ENCODE assay signal across 8 cellular contexts in genomic region chr6:16503919-16504554, GRCh38.
A peak's percentile ranks its signal among the peaks of the same experiment; 100 is the strongest.
DNase-seq lines count a peak whose midpoint lies in the region; ATAC-seq and TF ChIP-seq lines count a peak whose summit lies in the region.

No MANE protein-coding gene starts in this region.

- ATAC-seq in HG02943 (IDR thresholded peaks at IDR 0.05; ENCODE audit: low read depth, unreplicated experiment) (peak; percentile 77), HG02970 (IDR thresholded peaks at IDR 0.05; ENCODE audit: low FRiP score, unreplicated experiment) (no peak), foreskin keratinocyte (no peak)
- peak; percentile 94 for ATAC-seq in stimulated activated memory B cell treated with anti-CD40 and anti-IgM and Interleukin-4, amounts not matched to agents 10 μg/mL and 1 μg/mL and 100 μg/mL, for 72 hours

- peak overlapping the region; percentile 67 for H3K4me3 Mint-ChIP-seq in stimulated activated memory B cell treated with anti-CD40 and anti-IgM and Interleukin-4, amounts not matched to agents 10 μg/mL and 1 μg/mL and 100 μg/mL, for 72 hours

- peaks cover 25% of the 10 kb centered on the region for H3K36me3 Mint-ChIP-seq in stimulated activated memory B cell treated with anti-CD40 and anti-IgM and Interleukin-4, amounts not matched to agents 10 μg/mL and 1 μg/mL and 100 μg/mL, for 72 hours

- H3K27ac ChIP-seq in effector memory CD4-positive, alpha-beta T cell (ENCODE audit: insufficient read depth, low read length, poor library complexity, severe bottlenecking): no peak overlapping the region
- H3K27ac ChIP-seq in foreskin keratinocyte: no peak overlapping the region

- H3K4me1 Mint-ChIP-seq in stimulated activated memory B cell treated with anti-CD40 and anti-IgM and Interleukin-4, amounts not matched to agents 10 μg/mL and 1 μg/mL and 100 μg/mL, for 72 hours: peaks cover 47% of the 10 kb centered on the region

- TF ChIP-seq CTCF in foreskin keratinocyte (conservative IDR thresholded peaks at IDR 0.05): no peak

- DNase-seq in SIG-M5 treated with dmso at 0.1 percent for 504 hours (lab: John Stamatoyannopoulos, UW; ENCODE audit: unreplicated experiment): peak; percentile 70
- no peak for DNase-seq in SIG-M5 (lab: John Stamatoyannopoulos, UW)
- DNase-seq in NCI-H526 treated with DMSO at 0.1 percent for 48 hours (lab: John Stamatoyannopoulos, UW): peak; percentile 6
- no peak for DNase-seq in effector memory CD4-positive, alpha-beta T cell
- DNase-seq in foreskin keratinocyte: no peak

- H3K27me3 Mint-ChIP-seq in stimulated activated memory B cell treated with anti-CD40 and anti-IgM and Interleukin-4, amounts not matched to agents 10 μg/mL and 1 μg/mL and 100 μg/mL, for 72 hours: no peaks in the 10 kb centered on the region

- H3K27me3 ChIP-seq in effector memory CD4-positive, alpha-beta T cell (replicated peaks; ENCODE audit: control insufficient read depth, insufficient read depth, low read length, poor library complexity, severe bottlenecking): no peaks in the 10 kb centered on the region
- H3K27me3 ChIP-seq in foreskin keratinocyte: no peaks in the 10 kb centered on the region

- peaks cover 3% of the 10 kb centered on the region for H3K9me3 Mint-ChIP-seq in stimulated activated memory B cell treated with anti-CD40 and anti-IgM and Interleukin-4, amounts not matched to agents 10 μg/mL and 1 μg/mL and 100 μg/mL, for 72 hours

- H3K27ac Mint-ChIP-seq in stimulated activated memory B cell treated with anti-CD40 and anti-IgM and Interleukin-4, amounts not matched to agents 10 μg/mL and 1 μg/mL and 100 μg/mL, for 72 hours: peak overlapping the region; percentile 94

- H3K36me3 ChIP-seq in effector memory CD4-positive, alpha-beta T cell (ENCODE audit: control insufficient read depth, insufficient read depth, low read length): no peaks in the 10 kb centered on the region

- no peak overlapping the region for H3K4me3 ChIP-seq in effector memory CD4-positive, alpha-beta T cell (ENCODE audit: insufficient read depth, low read depth, low read length, poor library complexity, severe bottlenecking)

- no peaks in the 10 kb centered on the region for H3K9me3 ChIP-seq in effector memory CD4-positive, alpha-beta T cell (ENCODE audit: control insufficient read depth, low read length)

- peaks cover 15% of the 10 kb centered on the region for H3K4me1 ChIP-seq in effector memory CD4-positive, alpha-beta T cell (ENCODE audit: control insufficient read depth, insufficient read depth, low read length, poor library complexity, severe bottlenecking)
- H3K4me1 ChIP-seq in foreskin keratinocyte: no peaks in the 10 kb centered on the region

Comparison
In these comparisons a context has a peak if more than half of its experiments do, and no peak if none do; other contexts are left out.
1. DNase-seq: peak in SIG-M5 treated with dmso at 0.1 percent for 504 hours (single experiment) and NCI-H526 treated with DMSO at 0.1 percent for 48 hours (single experiment); none in SIG-M5 (single experiment), effector memory CD4-positive, alpha-beta T cell (0 of 3) and foreskin keratinocyte (0 of 2).
2. ATAC-seq: peak in HG02943 (single experiment) and stimulated activated memory B cell treated with anti-CD40 and anti-IgM and Interleukin-4, amounts not matched to agents 10 μg/mL and 1 μg/mL and 100 μg/mL, for 72 hours (single experiment); none in HG02970 (single experiment) and foreskin keratinocyte (single experiment).